20 cellular contexts compared by ENCODE assay signal in genomic region chr2:128568106-128568505, GRCh38.
A peak's percentile ranks its signal among the peaks of the same experiment; 100 is the strongest.
DNase-seq lines count a peak whose midpoint lies in the region; ATAC-seq, FAIRE-seq and TF ChIP-seq lines count a peak whose summit lies in the region.
"Had no signal": no experiment of that assay in that cellular context is flagged by ENCODE, and none has a peak within 500 bp of the region (broad histone marks: within the 10 kb centered on the region; RNA-seq: fewer than 3 reads in every experiment).

No MANE protein-coding gene starts in this region.

- no peaks in the 10 kb centered on the region for H3K79me2 ChIP-seq in H9 (ENCODE audit: insufficient read depth, low read length)

- H4K91ac ChIP-seq in H9 (ENCODE audit: insufficient read length, low read depth, low read length): no peak overlapping the region

- intact Hi-C loops in kidney (cut with DNase I): no loop called here
- intact Hi-C loops in sigmoid colon (cut with DNase I): no loop called here
- intact Hi-C loops in uterus (cut with DNase I; ENCODE audit: low total_unique reads): no loop called here

- TF ChIP-seq CTCF in H9 (conservative IDR thresholded peaks at IDR 0.05): no peak
- TF ChIP-seq CTCF in endodermal cell (conservative IDR thresholded peaks at IDR 0.05): no peak
- no peak for TF ChIP-seq CTCF in kidney (IDR thresholded peaks at IDR 0.05; ENCODE audit: borderline replicate concordance, extremely low read depth, insufficient read depth)
- no peak for TF ChIP-seq CTCF in sigmoid colon (IDR thresholded peaks at IDR 0.05)
- no peak for TF ChIP-seq CTCF in uterus (IDR thresholded peaks at IDR 0.05)

- H3K4me3 ChIP-seq in endodermal cell (ENCODE audit: low read length) (no peak overlapping the region), kidney (ENCODE audit: low read length in 2 of 2) (no peak overlapping the region), sigmoid colon (no peak overlapping the region), uterus (no peak overlapping the region)
- H3K4me3 ChIP-seq: BLaER1 treated with 17β-estradiol and CSF1 and Interleukin-3, amounts not matched to agents 10 nM and 100 nM; GM12878; PC-9 had no signal

- H3K27ac Mint-ChIP-seq in H9 (no peak overlapping the region), endodermal cell (no peak overlapping the region)
- H3K27ac Mint-ChIP-seq: CD8-positive, alpha-beta T cell; HFFc6 had no signal

- H2BK5ac ChIP-seq in H9 (ENCODE audit: insufficient read length, low read length): no peak overlapping the region

- H3K4me3 Mint-ChIP-seq in H9 (no peak overlapping the region), endodermal cell (no peak overlapping the region)
- H3K4me3 Mint-ChIP-seq: CD8-positive, alpha-beta T cell; HFFc6 had no signal

- H2BK15ac ChIP-seq in H9 (ENCODE audit: low read depth, low read length): no peak overlapping the region

- H2BK20ac ChIP-seq in H9 (ENCODE audit: low read depth, low read length, poor library complexity, severe bottlenecking): no peak overlapping the region

- H3K4me1 ChIP-seq in H9 (ENCODE audit: insufficient read depth, low read length): no peaks in the 10 kb centered on the region; the same call in 1 of the 2 replicates
- H3K4me1 ChIP-seq in endodermal cell (ENCODE audit: control insufficient read depth, insufficient read depth, low read length): no peaks in the 10 kb centered on the region
- H3K4me1 ChIP-seq in kidney (ENCODE audit: control insufficient read depth in 1 of 2, insufficient read depth in 1 of 2, low read depth in 1 of 2, low read length in 2 of 2): peaks cover 0 to 1% of the 10 kb centered on the region in 2 donors
- peaks cover 0 to 10% (median 9%) of the 10 kb centered on the region in 4 donors for H3K4me1 ChIP-seq in sigmoid colon
- H3K4me1 ChIP-seq in uterus: peaks cover 0 to 1% of the 10 kb centered on the region in 2 donors

- no peak overlapping the region for H2BK120ac ChIP-seq in H9 (ENCODE audit: low read depth, low read length, poor library complexity, severe bottlenecking)

- no peak for FAIRE-seq in kidney (lab: Jason Lieb, UNC)
- FAIRE-seq: GM12878 had no signal

- H3K9me3 ChIP-seq in H9 (ENCODE audit: control insufficient read depth, low read depth, low read length): no peaks in the 10 kb centered on the region
- H3K9me3 ChIP-seq in endodermal cell (ENCODE audit: control insufficient read depth, low read length): no peaks in the 10 kb centered on the region
- no peaks in the 10 kb centered on the region for H3K9me3 ChIP-seq in kidney (ENCODE audit: control insufficient read depth in 1 of 2, low read length in 2 of 2)
- no peaks in the 10 kb centered on the region for H3K9me3 ChIP-seq in sigmoid colon
- no peaks in the 10 kb centered on the region for H3K9me3 ChIP-seq in uterus
- H3K9me3 ChIP-seq: BLaER1 treated with 17β-estradiol and CSF1 and Interleukin-3, amounts not matched to agents 10 nM and 100 nM had no signal

- no peak overlapping the region for H4K8ac ChIP-seq in H9 (replicated peaks; ENCODE audit: insufficient read length, low read depth, low read length)

- no peak overlapping the region for H2AK5ac ChIP-seq in H9 (ENCODE audit: insufficient read length, low read length)

- H3K27me3 ChIP-seq in H9 (ENCODE audit: insufficient read depth, low read length) (no peaks in the 10 kb centered on the region), endodermal cell (ENCODE audit: control insufficient read depth, insufficient read depth, low read length, poor library complexity, severe bottlenecking) (no peaks in the 10 kb centered on the region), sigmoid colon (no peaks in the 10 kb centered on the region), uterus (no peaks in the 10 kb centered on the region)
- H3K27me3 ChIP-seq: BLaER1 treated with 17β-estradiol and CSF1 and Interleukin-3, amounts not matched to agents 10 nM and 100 nM had no signal

- H3K27me3 Mint-ChIP-seq in H9 (ENCODE audit: low read depth): no peaks in the 10 kb centered on the region
- peaks cover 3% of the 10 kb centered on the region for H3K27me3 Mint-ChIP-seq in endodermal cell (ENCODE audit: insufficient read depth)

- no peak for TF ChIP-seq EP300 in sigmoid colon (IDR thresholded peaks at IDR 0.05)

- no peak overlapping the region for H2AFZ ChIP-seq in H9 (ENCODE audit: low read length)
- H2AFZ ChIP-seq: PC-9 had no signal

- no peak overlapping the region for H3K4ac ChIP-seq in H9 (ENCODE audit: low read depth, low read length)

- no peak overlapping the region for H2BK12ac ChIP-seq in H9 (ENCODE audit: insufficient read length, low read depth, low read length)

- H4K20me1 ChIP-seq in H9 (ENCODE audit: control insufficient read depth, insufficient read depth, insufficient read length): no peaks in the 10 kb centered on the region
- H4K20me1 ChIP-seq: BLaER1 treated with 17β-estradiol and CSF1 and Interleukin-3, amounts not matched to agents 10 nM and 100 nM had no signal

- no CpG with 5 or more reads among the region's 5 CpGs for WGBS in H9 (ENCODE audit: extremely low coverage, insufficient read length, low lambda C conversion rate)
- 70% methylated on average over 5 of the region's 5 CpGs; no CpG with 5 or more reads in 1 of the 2 experiments for WGBS in endodermal cell (ENCODE audit: insufficient coverage in 1 of 2, insufficient read length in 1 of 2), 2 experiments
- WGBS in sigmoid colon, 2 donors: 53 to 68% methylated on average over 5 of the region's 5 CpGs

- H3K36me3 ChIP-seq in endodermal cell (ENCODE audit: control insufficient read depth, insufficient read depth, low read length): no peaks in the 10 kb centered on the region
- no peaks in the 10 kb centered on the region for H3K36me3 ChIP-seq in kidney (ENCODE audit: control insufficient read depth in 1 of 2, insufficient read depth in 2 of 2, low read length in 2 of 2)
- H3K36me3 ChIP-seq in sigmoid colon: no peaks in the 10 kb centered on the region
- H3K36me3 ChIP-seq in uterus: no peaks in the 10 kb centered on the region
- H3K36me3 ChIP-seq: BLaER1 treated with 17β-estradiol and CSF1 and Interleukin-3, amounts not matched to agents 10 nM and 100 nM had no signal

- H3K9ac ChIP-seq in H9 (ENCODE audit: extremely low read depth, insufficient read length, low read length) (no peak overlapping the region), endodermal cell (ENCODE audit: extremely low read depth, low read length, poor library complexity, severe bottlenecking) (no peak overlapping the region), kidney (ENCODE audit: low read length in 2 of 2) (no peak overlapping the region)
- H3K9ac ChIP-seq: BLaER1 treated with 17β-estradiol and CSF1 and Interleukin-3, amounts not matched to agents 10 nM and 100 nM had no signal

- H3K36me3 Mint-ChIP-seq in H9 (ENCODE audit: insufficient read depth in 1 of 3, low read depth in 3 of 3) (no peaks in the 10 kb centered on the region), endodermal cell (ENCODE audit: low read depth) (no peaks in the 10 kb centered on the region)
- H3K36me3 Mint-ChIP-seq: CD8-positive, alpha-beta T cell had no signal

- no peak overlapping the region for H3K27ac ChIP-seq in H9 (ENCODE audit: insufficient read length, low read depth, low read length)
- H3K27ac ChIP-seq in endodermal cell (ENCODE audit: low read depth, low read length): no peak overlapping the region
- H3K27ac ChIP-seq in kidney (ENCODE audit: low read depth in 2 of 2, low read length in 2 of 2): no peak overlapping the region
- H3K27ac ChIP-seq in sigmoid colon: no peak overlapping the region
- H3K27ac ChIP-seq in uterus: no peak overlapping the region
- H3K27ac ChIP-seq: BLaER1 treated with 17β-estradiol and CSF1 and Interleukin-3, amounts not matched to agents 10 nM and 100 nM; PC-9; RWPE1 had no signal

- peaks cover 11 to 13% of the 10 kb centered on the region in 2 experiments for H3K4me1 Mint-ChIP-seq in H9
- H3K4me1 Mint-ChIP-seq in endodermal cell: no peaks in the 10 kb centered on the region

- no peak overlapping the region for H3K56ac ChIP-seq in H9 (ENCODE audit: insufficient read length, low read depth, low read length)

- no peak overlapping the region for H3K18ac ChIP-seq in H9 (ENCODE audit: insufficient read length, low read depth, low read length)

- H3K14ac ChIP-seq in H9 (ENCODE audit: insufficient read depth, low read length): no peak overlapping the region

- H3K79me1 ChIP-seq in H9 (ENCODE audit: insufficient read depth, low read depth, low read length, poor library complexity, severe bottlenecking): no peaks in the 10 kb centered on the region

- H3K9me3 Mint-ChIP-seq in H9 (no peaks in the 10 kb centered on the region), endodermal cell (no peaks in the 10 kb centered on the region)
- H3K9me3 Mint-ChIP-seq: CD8-positive, alpha-beta T cell; HFFc6 had no signal

- H4K5ac ChIP-seq in H9 (ENCODE audit: insufficient read length, low read depth, low read length): no peak overlapping the region

- H3K23me2 ChIP-seq in H9 (ENCODE audit: insufficient read length, low read depth, low read length, poor library complexity, severe bottlenecking): no peaks in the 10 kb centered on the region

- DNase-seq in H9: peak; percentile 91
- DNase-seq in endodermal cell: peak; percentile 86
- DNase-seq in kidney: peak; percentile 54
- peak; percentile 32 for DNase-seq in sigmoid colon
- no peak for DNase-seq in uterus
- DNase-seq in anterior cingulate cortex (lab: John Stamatoyannopoulos, UW): no peak
- DNase-seq: Calu3; CD8-positive, alpha-beta T cell; GOT3; HFFc6; NCI-H1417; NCI-H187; NCI-H226; NCI-H526; PC-9; SIG-M5 had no signal

- no peak overlapping the region for H3K23ac ChIP-seq in H9 (ENCODE audit: insufficient read length, low read depth, low read length)

- H3K4me2 ChIP-seq in H9 (ENCODE audit: insufficient read depth, insufficient read length, low read length): no peak overlapping the region
- H3K4me2 ChIP-seq: BLaER1 treated with 17β-estradiol and CSF1 and Interleukin-3, amounts not matched to agents 10 nM and 100 nM; PC-9 had no signal

- no peak for TF ChIP-seq POLR2A in sigmoid colon (IDR thresholded peaks at IDR 0.05)
- TF ChIP-seq POLR2A in uterus (IDR thresholded peaks at IDR 0.05): no peak

- no peak overlapping the region for H3T11ph ChIP-seq in H9 (ENCODE audit: low read length)

- no peak for ATAC-seq in GM21737 (IDR thresholded peaks at IDR 0.05; ENCODE audit: unreplicated experiment)
- ATAC-seq: CD8-positive, alpha-beta T cell; GM12878 had no signal

Comparison
In these comparisons a context has a peak if more than half of its experiments do, and no peak if none do; other contexts are left out.
1. DNase-seq: peak in H9 (single experiment), endodermal cell (single experiment), kidney (single experiment) and sigmoid colon (single experiment); none in uterus (0 of 2) and anterior cingulate cortex (0 of 58).